In the genomic region with DNA sequence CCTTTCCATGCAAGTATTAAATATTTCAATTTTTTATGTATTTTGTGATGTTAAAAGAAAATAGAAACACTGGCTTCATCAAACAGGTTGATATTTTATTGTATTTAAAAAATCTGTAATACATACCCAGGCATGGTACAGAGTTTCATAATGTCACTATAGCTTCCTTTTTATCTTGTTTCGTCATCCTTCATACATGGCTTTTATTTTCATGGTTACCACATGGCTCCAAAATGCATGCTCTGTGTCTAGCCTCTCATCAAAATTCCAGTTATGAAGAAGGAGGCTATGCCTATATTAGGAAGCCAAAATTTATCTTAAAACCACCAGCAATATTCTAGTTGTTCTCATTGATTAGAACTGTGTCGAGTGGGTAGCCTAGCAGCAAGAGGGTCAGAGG, we compare ENCODE assay signal across 29 cellular contexts.
"Had no signal": no experiment of that assay in that cellular context is flagged by ENCODE, and none has a peak within 500 bp of the region (broad histone marks: within the 10 kb centered on the region; RNA-seq: fewer than 3 reads in every experiment).

No MANE protein-coding gene starts in this region.

- H3K36me3 ChIP-seq: brain microvascular endothelial cell, heart left ventricle, WERI-Rb-1 had no signal

- H3K9me3 ChIP-seq: heart left ventricle had no signal

- DNase-seq: activated B cell treated with CpG ODN at 0.5 μM for 24 hours; activated CD4-positive, alpha-beta T cell treated with anti-CD3 and anti-CD28 coated beads for 48 hours; activated CD4-positive, alpha-beta T cell treated with anti-CD3 and anti-CD28 coated beads, Interleukin-2, amount 50 U/mL, for 1 hour; activated CD4-positive, alpha-beta T cell treated with anti-CD3 and anti-CD28 coated beads, Interleukin-2, amount 50 U/mL, for 48 hours; activated CD8-positive, alpha-beta memory T cell treated with anti-CD3 and anti-CD28 coated beads for 24 hours; activated CD8-positive, alpha-beta T cell treated with anti-CD3 and anti-CD28 coated beads for 36 hours; activated effector memory CD4-positive, alpha-beta T cell treated with Interleukin-2 at 50 U/mL for 16 hours; activated gamma-delta T cell treated with Interleukin-2 at 50 U/mL for 16 hours; activated naive CD4-positive, alpha-beta T cell treated with anti-CD3 and anti-CD28 coated beads, Interleukin-2, amount 50 U/mL, for 16 hours; activated naive CD4-positive, alpha-beta T cell treated with Interleukin-2 at 50 U/mL for 16 hours; activated T-cell treated with anti-CD3 and anti-CD28 coated beads, Interleukin-2, amount 50 U/mL, for 4 hours; amniotic stem cell; anterior cingulate cortex; brain microvascular endothelial cell; dorsolateral prefrontal cortex; effector memory CD4-positive, alpha-beta T cell; endodermal cell; foreskin fibroblast; glutamatergic neuron; heart left ventricle; T-helper 2 cell; WERI-Rb-1 had no signal

- H3K27ac Mint-ChIP-seq: activated B cell treated with CpG ODN at 0.5 μM for 24 hours; activated CD8-positive, alpha-beta T cell treated with anti-CD3 and anti-CD28 coated beads for 36 hours; activated naive CD8-positive, alpha-beta T cell; activated T-helper 17 cell treated with anti-CD3 and anti-CD28 coated beads, Interleukin-2, amount 50 U/mL, for 72 hours; dendritic cell treated with granulocyte-macrophage colony-stimulating factor and Interleukin-4, amounts not matched to agents 40 ng/mL and 50 ng/mL, for 4 days; endodermal cell had no signal

- H3K27me3 ChIP-seq: brain microvascular endothelial cell, dorsolateral prefrontal cortex, heart left ventricle had no signal

- H3K36me3 Mint-ChIP-seq: activated naive CD8-positive, alpha-beta T cell had no signal

- H3K4me1 Mint-ChIP-seq: activated B cell treated with CpG ODN at 0.5 μM for 24 hours; activated T-helper 17 cell treated with anti-CD3 and anti-CD28 coated beads, Interleukin-2, amount 50 U/mL, for 72 hours; central memory CD8-positive, alpha-beta T cell; endodermal cell had no signal

- H3K4me3 Mint-ChIP-seq: activated B cell treated with CpG ODN at 0.5 μM for 24 hours; activated CD8-positive, alpha-beta T cell treated with anti-CD3 and anti-CD28 coated beads for 36 hours; activated naive CD8-positive, alpha-beta T cell; activated T-cell treated with anti-CD3 and anti-CD28 coated beads, Interleukin-2, amount 50 U/mL, for 4 hours; activated T-helper 17 cell treated with anti-CD3 and anti-CD28 coated beads, Interleukin-2, amount 50 U/mL, for 72 hours; central memory CD8-positive, alpha-beta T cell; dendritic cell treated with granulocyte-macrophage colony-stimulating factor and Interleukin-4, amounts not matched to agents 40 ng/mL and 50 ng/mL, for 4 days; endodermal cell had no signal

- H3K9me3 Mint-ChIP-seq: activated B cell treated with CpG ODN at 0.5 μM for 24 hours; activated CD8-positive, alpha-beta T cell treated with anti-CD3 and anti-CD28 coated beads for 36 hours; activated T-cell treated with anti-CD3 and anti-CD28 coated beads, Interleukin-2, amount 50 U/mL, for 4 hours; activated T-helper 17 cell treated with anti-CD3 and anti-CD28 coated beads, Interleukin-2, amount 50 U/mL, for 72 hours; central memory CD8-positive, alpha-beta T cell; endodermal cell had no signal

- ATAC-seq: activated CD4-positive, CD25-positive, alpha-beta regulatory T cell treated with anti-CD3 and anti-CD28 coated beads, Interleukin-2, amount 50 U/mL, for 24 hours; activated CD8-positive, alpha-beta T cell treated with anti-CD3 and anti-CD28 coated beads for 36 hours; activated T-cell treated with anti-CD3 and anti-CD28 coated beads, Interleukin-2, amount 50 U/mL, for 4 hours; activated T-helper 17 cell treated with anti-CD3 and anti-CD28 coated beads, Interleukin-2, amount 50 U/mL, for 72 hours; esophagus mucosa; heart left ventricle had no signal

- H3K27me3 Mint-ChIP-seq: activated CD8-positive, alpha-beta T cell treated with anti-CD3 and anti-CD28 coated beads for 36 hours; activated naive CD8-positive, alpha-beta T cell; activated T-helper 17 cell treated with anti-CD3 and anti-CD28 coated beads, Interleukin-2, amount 50 U/mL, for 72 hours; central memory CD8-positive, alpha-beta T cell; dendritic cell treated with granulocyte-macrophage colony-stimulating factor and Interleukin-4, amounts not matched to agents 40 ng/mL and 50 ng/mL, for 4 days had no signal

- H3K4me3 ChIP-seq: coronary artery, dorsolateral prefrontal cortex, heart left ventricle had no signal
